8 cellular contexts compared by ENCODE assay signal in genomic region chr5:150448353-150448752, GRCh38. TPM values are rescaled to one million over a fixed set of nuclear protein-coding genes. Genes with fewer than 3 reads are reported as not detected.
DNase-seq lines count a peak whose midpoint lies in the region; ATAC-seq, FAIRE-seq and TF ChIP-seq lines count a peak whose summit lies in the region.

No MANE protein-coding gene starts in this region.

- no peak for ATAC-seq in HG02884 (IDR thresholded peaks at IDR 0.05; ENCODE audit: unreplicated experiment)

- peaks cover 12% of the 10 kb centered on the region for H3K23me2 ChIP-seq in H1 (ENCODE audit: low read depth, low read length)

- H3K4me3 ChIP-seq in CD4-positive, alpha-beta memory T cell (ENCODE audit: low read length in 2 of 2), result peak overlapping the region; percentile 87 to 99
- peak overlapping the region; percentile 90 for H3K4me3 ChIP-seq in NT2/D1 (ENCODE audit: insufficient read length, low read depth)
- peak overlapping the region; percentile 97 to 100 (median 98) for H3K4me3 ChIP-seq in H1 (ENCODE audit: extremely low read depth in 1 of 4, insufficient read depth in 2 of 4, low read depth in 3 of 4, low read length in 4 of 4)
- peak overlapping the region; percentile 91 to 92 for H3K4me3 ChIP-seq in neuronal stem cell (ENCODE audit: low read length in 2 of 2)

- H3K23ac ChIP-seq in H1 (ENCODE audit: insufficient read length) (no peak overlapping the region), neuronal stem cell (ENCODE audit: low read depth, low read length, poor library complexity) (no peak overlapping the region)

- no peak for TF ChIP-seq CTCF in H1 (IDR thresholded peaks at IDR 0.05; ENCODE audit: control extremely low read depth in 1 of 3, insufficient read depth in 1 of 3, low read depth in 1 of 3, low read length in 3 of 3)

- 45% methylated on average over 4 of the region's 4 CpGs; no CpG with 5 or more reads in 1 of the 2 experiments for WGBS in H1 (ENCODE audit: extremely low coverage in 1 of 2, insufficient coverage in 1 of 2, insufficient read length in 1 of 2, insufficient replicate concordance in 2 of 2, low coverage in 1 of 2, low lambda C conversion rate in 2 of 2, missing lambda C conversion rate in 1 of 2), 2 experiments
- no CpG with 5 or more reads among the region's 4 CpGs for WGBS in neuronal stem cell (ENCODE audit: extremely low coverage in 2 of 2, insufficient read length in 2 of 2, insufficient replicate concordance in 1 of 2), 2 donors

- H3K56ac ChIP-seq in H1 (replicated peaks; ENCODE audit: insufficient read length, low read depth, low read length), result no peak overlapping the region

- no peak overlapping the region for H4K5ac ChIP-seq in H1 (ENCODE audit: insufficient read length, low read depth, low read length)

- H3K9ac ChIP-seq in NT2/D1 (ENCODE audit: insufficient read length, low read depth) (peak overlapping the region; percentile 86), H1 (replicated peaks in 1 of 4; ENCODE audit: extremely low read depth in 1 of 4, low read depth in 3 of 4, low read length in 3 of 4) (peak overlapping the region; percentile 96 to 98 (median 98)), neuronal stem cell (ENCODE audit: low read depth, low read length, poor library complexity) (peak overlapping the region; percentile 22)

- POLR2A ChIA-PET in CD4-positive, alpha-beta memory T cell (lab: Charles Lee; ENCODE audit: partially characterized antibody), result no interaction called here
- POLR2A ChIA-PET in H1 (lab: Charles Lee; ENCODE audit: partially characterized antibody), result interaction anchor here (0.9 to 7.7 kb wide), 16 partner anchors 9 to 279 kb away, joined by 3 to 51 read pairs (median 4); partner anchors contain the start of gene CD74

- H3K27me3 Mint-ChIP-seq in CD4-positive, alpha-beta memory T cell, result no peaks in the 10 kb centered on the region

- no peaks in the 10 kb centered on the region for H3K9me3 ChIP-seq in CD4-positive, alpha-beta memory T cell (ENCODE audit: control insufficient read depth in 1 of 2, low read length in 2 of 2)
- H3K9me3 ChIP-seq in NT2/D1 (ENCODE audit: insufficient read depth, low read length) (no peaks in the 10 kb centered on the region), H1 (ENCODE audit: insufficient read depth in 2 of 2, low read depth in 1 of 2, low read length in 1 of 2) (no peaks in the 10 kb centered on the region), neuronal stem cell (replicated peaks in 1 of 2; ENCODE audit: control insufficient read depth in 2 of 2, insufficient read depth in 1 of 2, low read depth in 1 of 2, low read length in 2 of 2) (peaks cover 1 to 3% of the 10 kb centered on the region in 2 donors)

- H4K20me1 ChIP-seq in H1 (replicated peaks in 1 of 2; ENCODE audit: control insufficient read depth in 1 of 2, insufficient read depth in 2 of 2, low read length in 2 of 2), result peaks cover 19 to 31% of the 10 kb centered on the region in 2 experiments

- FAIRE-seq in H1 (lab: Jason Lieb, UNC), result no peak

- no peak overlapping the region for H3K18ac ChIP-seq in H1 (ENCODE audit: extremely low read depth, low read length)
- H3K18ac ChIP-seq in neuronal stem cell (ENCODE audit: low read length), result no peak overlapping the region

- peak overlapping the region; percentile 99 for H3K27ac ChIP-seq in CD4-positive, alpha-beta memory T cell (ENCODE audit: low read depth, low read length)
- peak overlapping the region; percentile 99; the same call in 1 of the 2 replicates for H3K27ac ChIP-seq in H1 (ENCODE audit: low read depth, low read length)
- H3K27ac ChIP-seq in neuronal stem cell (replicated peaks; ENCODE audit: low read length), result no peak overlapping the region

- TF ChIP-seq EP300 in H1 (IDR thresholded peaks at IDR 0.05; ENCODE audit: borderline replicate concordance in 1 of 2, low read depth in 2 of 2, low read length in 2 of 2), result no peak

- peak overlapping the region; percentile 90 to 99 for H3K4me2 ChIP-seq in H1 (ENCODE audit: insufficient read depth in 1 of 2, low read depth in 2 of 2, low read length in 2 of 2)
- H3K4me2 ChIP-seq in neuronal stem cell (ENCODE audit: insufficient read depth, low read length, poor library complexity, severe bottlenecking), result peak overlapping the region; percentile 84

- no peak overlapping the region for H2BK20ac ChIP-seq in H1 (ENCODE audit: low read length)

- peaks cover 0 to 2% (median 0%) of the 10 kb centered on the region in 8 donors for H3K9me3 Mint-ChIP-seq in CD4-positive, alpha-beta memory T cell

- H3K36me3 ChIP-seq in CD4-positive, alpha-beta memory T cell (ENCODE audit: insufficient read depth, low read length), result peaks cover 47% of the 10 kb centered on the region
- H3K36me3 ChIP-seq in NT2/D1 (ENCODE audit: insufficient read depth, insufficient read length, low read length), result peaks cover 59% of the 10 kb centered on the region
- peaks cover 43 to 56% (median 50%) of the 10 kb centered on the region in 4 experiments for H3K36me3 ChIP-seq in H1 (ENCODE audit: control insufficient read depth in 2 of 4, insufficient read depth in 4 of 4, low read length in 3 of 4)
- peaks cover 48 to 56% of the 10 kb centered on the region in 2 donors for H3K36me3 ChIP-seq in neuronal stem cell (replicated peaks in 1 of 2; ENCODE audit: control insufficient read depth in 2 of 2, insufficient read depth in 2 of 2, low read length in 2 of 2)

- H4K8ac ChIP-seq in H1 (ENCODE audit: extremely low read depth, insufficient read depth, low read length), result no peak overlapping the region
- H4K8ac ChIP-seq in neuronal stem cell (ENCODE audit: low read depth, low read length), result no peak overlapping the region

- H2BK12ac ChIP-seq in H1 (ENCODE audit: low read depth, low read length) (0 out of 2 replicates have a peak overlapping the region, but pooled peaks have one; percentile 12), neuronal stem cell (ENCODE audit: low read length) (no peak overlapping the region)

- intact Hi-C loops in CD4-positive, alpha-beta memory T cell (cut with micrococcal nuclease), result no loop called here

- H2BK5ac ChIP-seq in H1 (ENCODE audit: low read depth, low read length) (peak overlapping the region; percentile 100; the same call in 1 of the 2 replicates), neuronal stem cell (ENCODE audit: low read length) (no peak overlapping the region)

- no peak for TF ChIP-seq RAD21 in H1 (IDR thresholded peaks at IDR 0.05 in 1 of 2, conservative IDR thresholded peaks at IDR 0.05 in 1 of 2; ENCODE audit: low read depth in 2 of 2, low read length in 2 of 2)

- H4K91ac ChIP-seq in H1 (replicated peaks; ENCODE audit: insufficient read length, low read length) (no peak overlapping the region), neuronal stem cell (ENCODE audit: low read depth, low read length, poor library complexity) (no peak overlapping the region)

- H2BK120ac ChIP-seq in H1 (replicated peaks; ENCODE audit: low read depth, low read length) (no peak overlapping the region), neuronal stem cell (ENCODE audit: low read depth, low read length) (no peak overlapping the region)

- no peak for DNase-seq in CD4-positive, alpha-beta memory T cell
- DNase-seq in NT2/D1 (ENCODE audit: low read depth, low spot score) (no peak), H1 (ENCODE audit: low read depth in 1 of 2, low spot score in 2 of 2) (no peak), neuronal stem cell (ENCODE audit: low spot score) (no peak), NCI-H1930 (lab: John Stamatoyannopoulos, UW) (no peak), AG20443 (ENCODE audit: low spot score) (no peak)
- DNase-seq in stimulated activated CD8-positive, alpha-beta memory T cell treated with anti-CD3 and anti-CD28 coated beads, Interleukin-4, amount 100 ng/mL, for 48 hours, result no peak

- H3K36me3 Mint-ChIP-seq in CD4-positive, alpha-beta memory T cell, result peaks cover 48 to 58% of the 10 kb centered on the region in 2 donors

- peaks cover 19 to 52% (median 37%) of the 10 kb centered on the region in 4 donors for H3K4me1 Mint-ChIP-seq in CD4-positive, alpha-beta memory T cell

- H3K27me3 ChIP-seq in CD4-positive, alpha-beta memory T cell (ENCODE audit: insufficient read depth, low read length), result no peaks in the 10 kb centered on the region
- no peaks in the 10 kb centered on the region for H3K27me3 ChIP-seq in NT2/D1 (ENCODE audit: insufficient read depth, insufficient read length)
- H3K27me3 ChIP-seq in H1 (replicated peaks in 1 of 4; ENCODE audit: control insufficient read depth in 3 of 4, extremely low read depth in 1 of 4, insufficient read depth in 3 of 4, low read length in 3 of 4), result no peaks in the 10 kb centered on the region
- H3K27me3 ChIP-seq in neuronal stem cell (ENCODE audit: control insufficient read depth in 3 of 3, insufficient read depth in 3 of 3, low read depth in 1 of 3, low read length in 3 of 3), result no peaks in the 10 kb centered on the region

- H3K79me1 ChIP-seq in H1 (ENCODE audit: low read depth, low read length), result peaks cover 4% of the 10 kb centered on the region
- peaks cover 9% of the 10 kb centered on the region for H3K79me1 ChIP-seq in neuronal stem cell (ENCODE audit: low read depth, low read length)

- H3K27ac Mint-ChIP-seq in CD4-positive, alpha-beta memory T cell, result peak overlapping the region; percentile 99 to 100 (median 100)

- H2BK15ac ChIP-seq in H1 (ENCODE audit: low read length) (no peak overlapping the region), neuronal stem cell (ENCODE audit: low read length) (no peak overlapping the region)

- H3K4me3 Mint-ChIP-seq in CD4-positive, alpha-beta memory T cell, result peak overlapping the region; percentile 92 to 100 (median 98)

- CTCF ChIA-PET in CD4-positive, alpha-beta memory T cell (lab: Charles Lee; ENCODE audit: partially characterized antibody), result interaction anchor here (0.6 kb wide), 1 partner anchor 9 kb away, joined by 4 read pairs; no protein-coding TSS in a partner anchor
- CTCF ChIA-PET in H1 (lab: Charles Lee; ENCODE audit: partially characterized antibody), result interaction anchor here (0.7 kb wide), 1 partner anchor 76 kb away, joined by 3 read pairs; no protein-coding TSS in a partner anchor

- H2AFZ ChIP-seq in H1 (ENCODE audit: low read length) (no peak overlapping the region), neuronal stem cell (ENCODE audit: low read length) (no peak overlapping the region)

- H3K14ac ChIP-seq in H1 (ENCODE audit: insufficient read length) (no peak overlapping the region), neuronal stem cell (ENCODE audit: low read length) (no peak overlapping the region)

- H3K4ac ChIP-seq in H1 (replicated peaks; ENCODE audit: insufficient read length, low read depth, low read length) (no peak overlapping the region), neuronal stem cell (ENCODE audit: low read length) (no peak overlapping the region)

- H2AK5ac ChIP-seq in H1 (ENCODE audit: low read depth, low read length) (peak overlapping the region; percentile 7; the same call in 1 of the 2 replicates), neuronal stem cell (ENCODE audit: low read depth, low read length) (no peak overlapping the region)

- peak in 1 of 2 experiments; percentile 25; a peak in 1 of 3 replicates for TF ChIP-seq POLR2A in H1 (IDR thresholded peaks at IDR 0.05; ENCODE audit: control extremely low read depth in 1 of 2, low read depth in 2 of 2, low read length in 2 of 2)

- peaks cover 28% of the 10 kb centered on the region for H3K4me1 ChIP-seq in CD4-positive, alpha-beta memory T cell (ENCODE audit: insufficient read depth, low read length)
- H3K4me1 ChIP-seq in NT2/D1 (ENCODE audit: insufficient read depth, insufficient read length), result peaks cover 5% of the 10 kb centered on the region
- H3K4me1 ChIP-seq in H1 (replicated peaks in 1 of 4; ENCODE audit: control insufficient read depth in 3 of 4, insufficient read depth in 4 of 4, low read length in 3 of 4), result peaks cover 0 to 12% (median 7%) of the 10 kb centered on the region in 4 experiments; a peak in 5 of 7 replicates
- H3K4me1 ChIP-seq in neuronal stem cell (ENCODE audit: control insufficient read depth in 2 of 2, insufficient read depth in 1 of 2, low read depth in 1 of 2, low read length in 2 of 2), result peaks cover 6 to 10% of the 10 kb centered on the region in 2 donors

- peaks cover 14 to 35% of the 10 kb centered on the region in 2 experiments for H3K79me2 ChIP-seq in H1 (ENCODE audit: control insufficient read depth in 1 of 2, insufficient read depth in 2 of 2, low read length in 2 of 2)

RNA-seq across cellular contexts. Expression of gene RPS14, which starts 1.2 kb away (rescaled TPM):
- total RNA-seq in CD4-positive, alpha-beta memory T cell, result 1,000 to 10,000 TPM; 5,260 to 5,575 TPM
- polyA plus RNA-seq in CD4-positive, alpha-beta memory T cell, result 1,000 to 10,000 TPM; 7,865 to 9,996 TPM
- 2,548 and 2,599 TPM in 2 replicates for total RNA-seq in H1 (2021; fragmentation: NEBNext Ultra II Directional; extraction: Animal tissue kit (Norgen Biotek cat#: 25700))
- polyA plus RNA-seq in H1 (2011; rRNA removed), result 5,579 and 6,423 TPM in 2 replicates
- polyA plus RNA-seq in H1 (2011; cell fraction: cytosol; rRNA removed), result 6,153 TPM
- polyA plus RNA-seq in H1 (2011; cell fraction: nucleus; rRNA removed), result 2,076 TPM
- polyA plus RNA-seq in H1 (2012, experiment 1 of 2), result 3,315 to 4,827 TPM (median 4,072 TPM) in 4 replicates
- 7,349 TPM for polyA plus RNA-seq in H1 (2012, experiment 2 of 2)
- polyA plus RNA-seq in H1 (2013, experiment 1 of 2), result 3,849 TPM
- 4,074 TPM for polyA plus RNA-seq in H1 (2013, experiment 2 of 2)
- 913 and 940 TPM in 2 replicates for polyA minus RNA-seq in H1 (2011; rRNA and poly(A)+ RNA removed)
- 455 TPM for polyA minus RNA-seq in H1 (2011; cell fraction: cytosol; rRNA and poly(A)+ RNA removed)
- 375 TPM for polyA minus RNA-seq in H1 (2011; cell fraction: nucleus; rRNA and poly(A)+ RNA removed)
- 5,106 TPM for polyA plus RNA-seq in neuronal stem cell (2013, experiment 1 of 2)
- polyA plus RNA-seq in neuronal stem cell (2013, experiment 2 of 2), result 5,095 TPM

RNA-seq across cellular contexts. Expression of gene CD74, which starts 35.6 kb away (rescaled TPM):
- 100 to 1,000 TPM; 178 to 181 TPM for total RNA-seq in CD4-positive, alpha-beta memory T cell
- polyA plus RNA-seq in CD4-positive, alpha-beta memory T cell, result 100 to 1,000 TPM; 295 to 703 TPM
- 45.9 and 48.6 TPM in 2 replicates for total RNA-seq in H1 (2021; fragmentation: NEBNext Ultra II Directional; extraction: Animal tissue kit (Norgen Biotek cat#: 25700))
- polyA plus RNA-seq in H1 (2011; rRNA removed), result 61.0 and 61.8 TPM in 2 replicates
- 32.2 TPM for polyA plus RNA-seq in H1 (2011; cell fraction: cytosol; rRNA removed)
- polyA plus RNA-seq in H1 (2011; cell fraction: nucleus; rRNA removed), result 47.9 TPM
- 52.7 to 98.5 TPM (median 93.0 TPM) in 4 replicates for polyA plus RNA-seq in H1 (2012, experiment 1 of 2)
- polyA plus RNA-seq in H1 (2012, experiment 2 of 2), result 84.1 TPM
- 152 TPM for polyA plus RNA-seq in H1 (2013, experiment 1 of 2)
- 192 TPM for polyA plus RNA-seq in H1 (2013, experiment 2 of 2)
- 25.9 and 26.9 TPM in 2 replicates for polyA minus RNA-seq in H1 (2011; rRNA and poly(A)+ RNA removed)
- 37.9 TPM for polyA minus RNA-seq in H1 (2011; cell fraction: cytosol; rRNA and poly(A)+ RNA removed)
- polyA minus RNA-seq in H1 (2011; cell fraction: nucleus; rRNA and poly(A)+ RNA removed), result 26.2 TPM
- 61.0 TPM for polyA plus RNA-seq in neuronal stem cell (2013, experiment 1 of 2)
- 61.3 TPM for polyA plus RNA-seq in neuronal stem cell (2013, experiment 2 of 2)

RNA-seq across cellular contexts. Expression of gene NDST1, which starts 59.6 kb away (rescaled TPM):
- total RNA-seq in CD4-positive, alpha-beta memory T cell, result under 1 TPM; 0.35 to 0.64 TPM
- under 1 TPM in 1 of 2 donors, not detected in 1; 0.29 TPM for polyA plus RNA-seq in CD4-positive, alpha-beta memory T cell
- total RNA-seq in H1 (2021; fragmentation: NEBNext Ultra II Directional; extraction: Animal tissue kit (Norgen Biotek cat#: 25700)), result 70.1 and 72.0 TPM in 2 replicates
- polyA plus RNA-seq in H1 (2011; rRNA removed), result 27.0 and 37.7 TPM in 2 replicates
- polyA plus RNA-seq in H1 (2011; cell fraction: cytosol; rRNA removed), result 21.2 TPM
- polyA plus RNA-seq in H1 (2011; cell fraction: nucleus; rRNA removed), result 50.8 TPM
- polyA plus RNA-seq in H1 (2012, experiment 1 of 2), result 28.7 to 34.5 TPM (median 31.7 TPM) in 4 replicates
- 30.3 TPM for polyA plus RNA-seq in H1 (2012, experiment 2 of 2)
- 30.1 TPM for polyA plus RNA-seq in H1 (2013, experiment 1 of 2)
- polyA plus RNA-seq in H1 (2013, experiment 2 of 2), result 32.9 TPM
- 41.4 and 47.8 TPM in 2 replicates for polyA minus RNA-seq in H1 (2011; rRNA and poly(A)+ RNA removed)
- polyA minus RNA-seq in H1 (2011; cell fraction: cytosol; rRNA and poly(A)+ RNA removed), result 32.1 TPM
- 37.9 TPM for polyA minus RNA-seq in H1 (2011; cell fraction: nucleus; rRNA and poly(A)+ RNA removed)
- 27.1 TPM for polyA plus RNA-seq in neuronal stem cell (2013, experiment 1 of 2)
- polyA plus RNA-seq in neuronal stem cell (2013, experiment 2 of 2), result 25.9 TPM

Comparison
In these comparisons a context has a peak if more than half of its experiments do, and no peak if none do; other contexts are left out.
1. H3K9ac ChIP-seq: peak in every context shown above with its lines; median percentile 98 in H1; 86 in NT2/D1; 22 in neuronal stem cell.
2. RNA of gene NDST1, which starts 59.6 kb away (total RNA-seq): 70.1 to 72.0 TPM in H1; 0.35 to 0.64 TPM in CD4-positive, alpha-beta memory T cell; every median in the first group is over 10 times any median in the second.
3. Peak in every context shown above with its lines, with median percentiles within 50 percentile points of each other: H3K4me3 ChIP-seq.